Comparison of ENCODE assay signal across 8 cellular contexts in genomic region chr5:6713274-6714181, GRCh38. TPM values are rescaled to one million over a fixed set of nuclear protein-coding genes. Genes with fewer than 3 reads are reported as not detected.
DNase-seq lines count a peak whose midpoint lies in the region; ATAC-seq, FAIRE-seq and TF ChIP-seq lines count a peak whose summit lies in the region.

TENT4A (plus strand) TSS chr5:6713432; CDS start chr5:6713984, 552 bp downstream.

- ATAC-seq in GM18861 (IDR thresholded peaks at IDR 0.05; ENCODE audit: unreplicated experiment) (peak; percentile 14), HG03432 (IDR thresholded peaks at IDR 0.05; ENCODE audit: unreplicated experiment) (peak; percentile 17)

- H3K4me1 Mint-ChIP-seq in activated CD4-positive, alpha-beta memory T cell treated with anti-CD3 and anti-CD28 coated beads, Interleukin-2, amount 10 ng/mL, durations not matched to agents 7 days and 5 days, result peaks cover 49% of the 10 kb centered on the region
- peaks cover 60% of the 10 kb centered on the region for H3K4me1 Mint-ChIP-seq in nephron progenitor cell

- DNase-seq in AG08396 (ENCODE audit: low spot score), result peak; percentile 99
- no peak for DNase-seq in activated CD4-positive, alpha-beta memory T cell treated with anti-CD3 and anti-CD28 coated beads, Interleukin-2, amount 10 ng/mL, durations not matched to agents 7 days and 5 days
- no peak for DNase-seq in fibroblast of the aortic adventitia (ENCODE audit: low read depth)
- DNase-seq in nephron progenitor cell, result peak; percentile 47
- DNase-seq in HEK293T (ENCODE audit: extremely low spot score), result no peak
- DNase-seq in GM12892 (ENCODE audit: insufficient read length), result no peak

- TF ChIP-seq CTCF in fibroblast of the aortic adventitia (IDR thresholded peaks at IDR 0.05; ENCODE audit: insufficient read depth, low read length), result no peak
- TF ChIP-seq CTCF in nephron progenitor cell (IDR thresholded peaks at IDR 0.05), result no peak

- TF ChIP-seq POLR2A in GM12892 (IDR thresholded peaks at IDR 0.05; ENCODE audit: low read depth, low read length), result no peak

- peaks cover 26% of the 10 kb centered on the region for H3K36me3 Mint-ChIP-seq in activated CD4-positive, alpha-beta memory T cell treated with anti-CD3 and anti-CD28 coated beads, Interleukin-2, amount 10 ng/mL, durations not matched to agents 7 days and 5 days (ENCODE audit: low read depth)
- peaks cover 5% of the 10 kb centered on the region for H3K36me3 Mint-ChIP-seq in nephron progenitor cell (ENCODE audit: low read depth)

- peak within 1 kb of the TSS; percentile 92 for H3K27ac Mint-ChIP-seq in activated CD4-positive, alpha-beta memory T cell treated with anti-CD3 and anti-CD28 coated beads, Interleukin-2, amount 10 ng/mL, durations not matched to agents 7 days and 5 days
- H3K27ac Mint-ChIP-seq in nephron progenitor cell, result peak within 1 kb of the TSS; percentile 98

- peak within 1 kb of the TSS; percentile 85 for H3K4me3 Mint-ChIP-seq in activated CD4-positive, alpha-beta memory T cell treated with anti-CD3 and anti-CD28 coated beads, Interleukin-2, amount 10 ng/mL, durations not matched to agents 7 days and 5 days
- H3K4me3 Mint-ChIP-seq in nephron progenitor cell, result peak within 1 kb of the TSS; percentile 84

- peaks cover 6% of the 10 kb centered on the region for H3K27me3 Mint-ChIP-seq in activated CD4-positive, alpha-beta memory T cell treated with anti-CD3 and anti-CD28 coated beads, Interleukin-2, amount 10 ng/mL, durations not matched to agents 7 days and 5 days
- peaks cover 8% of the 10 kb centered on the region for H3K27me3 Mint-ChIP-seq in nephron progenitor cell (ENCODE audit: low read depth, poor library complexity)

- POLR2A ChIA-PET in activated CD4-positive, alpha-beta memory T cell treated with anti-CD3 and anti-CD28 coated beads, Interleukin-2, amount 10 ng/mL, durations not matched to agents 7 days and 5 days (lab: Charles Lee), result interaction anchor here (0.6 to 5.3 kb wide), 8 partner anchors 8 to 335 kb away, joined by 3 to 63 read pairs (median 4); partner anchors contain the start of genes MED10, NSUN2 and SRD5A1
- POLR2A ChIA-PET in HEK293T (lab: Yijun Ruan, JAX), result interaction anchor here (0.6 to 1.6 kb wide), 10 partner anchors 8 to 275 kb away, joined by 3 to 6 read pairs (median 3); partner anchors contain the start of gene SRD5A1

- peak within 1 kb of the TSS; percentile 80 for H3K4me3 ChIP-seq in fibroblast of the aortic adventitia (ENCODE audit: low read depth, low read length)

- CTCF ChIA-PET in activated CD4-positive, alpha-beta memory T cell treated with anti-CD3 and anti-CD28 coated beads, Interleukin-2, amount 10 ng/mL, durations not matched to agents 7 days and 5 days (lab: Charles Lee), result no interaction called here
- CTCF ChIA-PET in HEK293T (lab: Yijun Ruan, JAX), result interaction anchor here (0.5 kb wide), 1 partner anchor 1079 kb away, joined by 4 read pairs; no protein-coding TSS in a partner anchor

- no peak for FAIRE-seq in GM12892 (lab: Jason Lieb, UNC)

- H3K9me3 Mint-ChIP-seq in activated CD4-positive, alpha-beta memory T cell treated with anti-CD3 and anti-CD28 coated beads, Interleukin-2, amount 10 ng/mL, durations not matched to agents 7 days and 5 days, result no peaks in the 10 kb centered on the region
- no peaks in the 10 kb centered on the region for H3K9me3 Mint-ChIP-seq in nephron progenitor cell

TF ChIP-seq in HEK293T, 16 proteins besides CTCF, POLR2A, EP300 and RAD21:
- TF ChIP-seq SUZ12 (IDR thresholded peaks at IDR 0.05) (no peak), TARDBP (IDR thresholded peaks at IDR 0.05) (no peak), ARNT (IDR thresholded peaks at IDR 0.05) (no peak), ZNF384 (IDR thresholded peaks at IDR 0.05) (no peak)
TF ChIP-seq in HEK293T: peak in this region for 0.

RNA-seq across cellular contexts. Expression of gene TENT4A, which starts in this region (rescaled TPM):
- 10 to 100 TPM; 34.3 to 36.6 TPM for total RNA-seq in activated CD4-positive, alpha-beta memory T cell treated with anti-CD3 and anti-CD28 coated beads, Interleukin-2, amount 10 ng/mL, durations not matched to agents 7 days and 5 days
- 13.2 and 21.4 TPM in 2 replicates for total RNA-seq in fibroblast of the aortic adventitia (ENCODE audit: low replicate concordance)
- 18.4 TPM for polyA plus RNA-seq in GM12892 (2012; ENCODE audit: missing spikeins)

Comparison
In these comparisons a context has a peak if more than half of its experiments do, and no peak if none do; other contexts are left out.
1. DNase-seq: peak in AG08396 (single experiment) and nephron progenitor cell (single experiment); none in activated CD4-positive, alpha-beta memory T cell treated with anti-CD3 and anti-CD28 coated beads, Interleukin-2, amount 10 ng/mL, durations not matched to agents 7 days and 5 days (single experiment), fibroblast of the aortic adventitia (single experiment), HEK293T (single experiment) and GM12892 (single experiment).